ENCODE assay signal across 26 cellular contexts in genomic region chr15:34076785-34077184, GRCh38.
"Had no signal": no experiment of that assay in that cellular context is flagged by ENCODE, and none has a peak within 500 bp of the region (broad histone marks: within the 10 kb centered on the region; RNA-seq: fewer than 3 reads in every experiment).

No MANE protein-coding gene starts in this region.

- H3K4me2 ChIP-seq: neural progenitor cell, smooth muscle cell had no signal

- H3K27ac ChIP-seq: left ventricle myocardium inferior, neural progenitor cell, neutrophil, parathyroid adenoma, right atrium auricular region, right lobe of liver, thoracic aorta, tibial artery, uterus had no signal

- DNase-seq: hypothalamus; immature natural killer cell; left ventricle myocardium inferior; mesendoderm; naive B cell; natural killer cell; nephron progenitor cell; occipital lobe; right lobe of liver; stimulated activated CD4-positive, alpha-beta T cell treated with anti-CD3 and anti-CD28 coated beads, Interleukin-1b, Interleukin-23, amount 100 ng/mL, for 48 hours; stimulated activated CD4-positive, alpha-beta T cell treated with anti-CD3 and anti-CD28 coated beads, Interleukin-2, amount 100 ng/mL, for 48 hours; stimulated activated CD4-positive, alpha-beta T cell treated with anti-CD3 and anti-CD28 coated beads, Interleukin-4, amount 100 ng/mL, for 4 hours; stimulated activated CD8-positive, alpha-beta memory T cell treated with anti-CD3 and anti-CD28 coated beads, Interleukin-4, amount 100 ng/mL, for 48 hours; stimulated activated naive CD4-positive, alpha-beta T cell treated with Interleukin-2 at 50 U/mL for 16 hours; stimulated activated naive CD8-positive, alpha-beta T cell treated with anti-CD3 and anti-CD28 coated beads, Interleukin-15, amount 100 ng/mL, for 72 hours; substantia nigra; tibial artery; uterus had no signal

- H3K27me3 ChIP-seq: neural progenitor cell, neutrophil, right atrium auricular region, right lobe of liver, tibial artery, uterus had no signal

- H3K9ac ChIP-seq: neural progenitor cell, parathyroid adenoma had no signal

- FAIRE-seq: islet of Langerhans had no signal

- H2AFZ ChIP-seq: neural progenitor cell, parathyroid adenoma had no signal

- H3K4me1 ChIP-seq: left ventricle myocardium inferior, neural progenitor cell, parathyroid adenoma, right atrium auricular region, right lobe of liver, tibial artery, uterus had no signal

- H3K36me3 ChIP-seq: neural progenitor cell, neutrophil, right atrium auricular region, right lobe of liver, thoracic aorta, uterus had no signal

- H3K9me3 ChIP-seq: left ventricle myocardium inferior, neutrophil, right atrium auricular region, right lobe of liver, thoracic aorta, tibial artery, uterus had no signal

- H3K79me2 ChIP-seq: parathyroid adenoma had no signal

- H3K4me3 ChIP-seq: left ventricle myocardium inferior, lung, neural progenitor cell, right atrium auricular region, right lobe of liver, smooth muscle cell, thoracic aorta, tibial artery, uterus had no signal
